ENCODE assay signal across 12 cellular contexts in the genomic region with DNA sequence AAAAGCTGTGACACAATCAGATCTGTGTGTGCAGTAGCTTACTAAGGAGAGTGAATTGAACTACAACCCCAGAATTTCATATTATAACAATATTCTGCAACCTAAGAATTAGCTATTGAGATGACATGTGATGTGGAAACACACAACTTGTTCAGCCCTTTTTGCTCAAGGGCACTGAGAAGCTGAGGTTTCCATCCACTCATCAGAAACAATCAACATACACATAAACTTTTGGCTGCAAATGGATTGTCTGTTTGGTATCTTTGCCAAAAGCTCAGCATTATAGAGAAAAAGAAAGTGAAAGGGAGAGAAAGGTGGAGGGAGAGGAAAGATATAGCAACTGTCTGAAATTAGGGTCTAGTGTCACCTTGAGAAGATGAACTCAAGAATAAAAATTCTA.
DNase-seq lines count a peak whose midpoint lies in the region; ATAC-seq and TF ChIP-seq lines count a peak whose summit lies in the region.
"Had no signal": no experiment of that assay in that cellular context is flagged by ENCODE, and none has a peak within 500 bp of the region (broad histone marks: within the 10 kb centered on the region; RNA-seq: fewer than 3 reads in every experiment).

No MANE protein-coding gene starts in this region.

- peaks cover 14% of the 10 kb centered on the region for H3K4me1 Mint-ChIP-seq in CD14-positive monocyte

- H3K36me3 Mint-ChIP-seq in CD14-positive monocyte = no peaks in the 10 kb centered on the region
- H3K36me3 Mint-ChIP-seq: CD8-positive, alpha-beta memory T cell had no signal

- DNase-seq in CD14-positive monocyte (ENCODE audit: low spot score) (no peak), iris pigment epithelial cell (ENCODE audit: low read depth) (peak; percentile 51), NCI-H2196 treated with DMSO at 0.1 percent for 48 hours (lab: John Stamatoyannopoulos, UW; ENCODE audit: unreplicated experiment) (no peak), SHP77 treated with DMSO at 0.1 percent for 48 hours (lab: John Stamatoyannopoulos, UW) (no peak), dermis blood vessel endothelial cell (no peak), NCI-H82 treated with DMSO at 0.1 percent for 48 hours (lab: John Stamatoyannopoulos, UW; ENCODE audit: unreplicated experiment) (no peak)
- DNase-seq: CD8-positive, alpha-beta memory T cell; NCI-H2081; WERI-Rb-1 had no signal

- peak overlapping the region in 1 of 2 donors; percentile 82 for H3K4me3 Mint-ChIP-seq in CD14-positive monocyte

- ATAC-seq in GM21786 (IDR thresholded peaks at IDR 0.05; ENCODE audit: unreplicated experiment) = peak; percentile 31
- ATAC-seq: HepG2 had no signal

- H3K27ac ChIP-seq in VCaP = peak overlapping the region; percentile 13; the same call in 1 of the 2 replicates
- H3K27ac ChIP-seq: WERI-Rb-1 had no signal

- H3K9me3 Mint-ChIP-seq in CD14-positive monocyte = no peaks in the 10 kb centered on the region
- H3K9me3 Mint-ChIP-seq: CD8-positive, alpha-beta memory T cell had no signal

- intact Hi-C loops in CD14-positive monocyte (cut with micrococcal nuclease) = no loop called here

- H3K27ac Mint-ChIP-seq in CD14-positive monocyte = peak overlapping the region; percentile 69 to 92 (median 83)

- peaks cover 0 to 1% (median 0%) of the 10 kb centered on the region in 3 donors for H3K27me3 Mint-ChIP-seq in CD14-positive monocyte (ENCODE audit: low read depth in 3 of 3)

- TF ChIP-seq CTCF in CD14-positive monocyte (IDR thresholded peaks at IDR 0.05) (no peak), VCaP (conservative IDR thresholded peaks at IDR 0.05) (no peak)
